In the genomic region with DNA sequence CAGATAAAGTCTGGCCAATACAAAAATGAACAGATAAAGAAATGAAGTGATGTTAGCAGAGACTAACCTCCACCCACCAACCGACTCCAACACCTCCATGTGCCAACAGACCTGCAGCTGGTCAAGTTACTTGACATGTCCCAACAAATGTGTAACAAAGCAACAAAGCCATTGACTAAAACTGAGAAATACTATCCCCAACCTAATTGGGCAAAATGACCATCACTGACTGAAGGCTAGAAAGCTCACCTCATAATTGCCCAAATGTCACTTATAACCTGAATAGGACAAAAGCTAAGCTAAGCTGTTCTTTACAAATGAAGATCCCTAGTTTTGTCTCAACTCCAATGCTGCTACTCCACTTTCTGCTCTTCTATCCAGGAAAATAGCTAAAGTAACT, we compare ENCODE assay signal across 1 cellular context.
TF ChIP-seq lines count a peak whose summit lies in the region.

No MANE protein-coding gene starts in this region.

TF ChIP-seq in SK-N-SH, 30 proteins besides CTCF, POLR2A, EP300 and RAD21 (continued from another document):
- no peak for TF ChIP-seq USF2 (IDR thresholded peaks at IDR 0.05; ENCODE audit: borderline replicate concordance, low read depth, low read length)
- TF ChIP-seq IRF3 (IDR thresholded peaks at IDR 0.05; ENCODE audit: low read depth, low read length), result no peak
